In genomic region chr20:37907677-37908397, GRCh38 we compare ENCODE assay signal across 8 cellular contexts. TPM values are rescaled to one million over a fixed set of nuclear protein-coding genes. Genes with fewer than 3 reads are reported as not detected.
DNase-seq lines count a peak whose midpoint lies in the region; ATAC-seq and TF ChIP-seq lines count a peak whose summit lies in the region.

No MANE protein-coding gene starts in this region.

- no peaks in the 10 kb centered on the region for H3K36me3 Mint-ChIP-seq in brain
- H3K36me3 Mint-ChIP-seq in nephron (ENCODE audit: low read depth) = no peaks in the 10 kb centered on the region
- H3K36me3 Mint-ChIP-seq in T-helper 17 cell (ENCODE audit: low read depth) = peaks cover 7% of the 10 kb centered on the region

- H3K4me3 Mint-ChIP-seq in brain (peak overlapping the region; percentile 62 to 94 (median 71)), nephron (peak overlapping the region in 2 of 3 experiments; percentile 15 to 54), T-helper 17 cell (no peak overlapping the region)

- DNase-seq in Daoy (ENCODE audit: low read depth) (peak; percentile 91), NCI-H146 treated with DMSO at 0.1 percent for 48 hours (lab: John Stamatoyannopoulos, UW; ENCODE audit: unreplicated experiment) (peak; percentile 84), activated gamma-delta T cell treated with Interleukin-2 at 50 U/mL for 16 hours (no peak), T-helper 17 cell (no peak)
- DNase-seq in activated CD4-positive, alpha-beta T cell treated with anti-CD3 and anti-CD28 coated beads, Interleukin-2, amount 50 U/mL, for 1 hour = no peak

- peaks cover 0 to 5% (median 3%) of the 10 kb centered on the region in 5 experiments for H3K9me3 Mint-ChIP-seq in brain
- H3K9me3 Mint-ChIP-seq in nephron = no peaks in the 10 kb centered on the region

- H3K4me1 Mint-ChIP-seq in brain = peaks cover 93% of the 10 kb centered on the region
- peaks cover 69% of the 10 kb centered on the region for H3K4me1 Mint-ChIP-seq in nephron
- peaks cover 9% of the 10 kb centered on the region for H3K4me1 Mint-ChIP-seq in T-helper 17 cell

- TF ChIP-seq CTCF in brain (conservative IDR thresholded peaks at IDR 0.05) (no peak), nephron (IDR thresholded peaks at IDR 0.05; ENCODE audit: unreplicated experiment in 3 of 3) (no peak)

- no peaks in the 10 kb centered on the region for H3K9me3 ChIP-seq in T-helper 17 cell (ENCODE audit: control insufficient read depth, low read length, poor library complexity, severe bottlenecking)

- H3K27ac Mint-ChIP-seq in brain (peak overlapping the region; percentile 51 to 95 (median 88)), nephron (peak overlapping the region in 2 of 3 experiments; percentile 61 to 66), T-helper 17 cell (no peak overlapping the region)

- ATAC-seq in HG03565 (IDR thresholded peaks at IDR 0.05; ENCODE audit: unreplicated experiment) (no peak), T-helper 17 cell (no peak)

- H3K27me3 Mint-ChIP-seq in brain = peaks cover 8% of the 10 kb centered on the region
- H3K27me3 Mint-ChIP-seq in nephron (ENCODE audit: low read depth) = peaks cover 51% of the 10 kb centered on the region
- H3K27me3 Mint-ChIP-seq in T-helper 17 cell = peaks cover 77% of the 10 kb centered on the region

RNA-seq across cellular contexts. Expression of gene VSTM2L, which starts 4.9 kb away (rescaled TPM):
- 6.9 and 10.0 TPM in 2 replicates for total RNA-seq in Daoy (2014; rRNA removed; shearing (Covaris generic))
- 46.5 TPM for polyA plus RNA-seq in brain (ENCODE audit: insufficient read depth, low read depth, low replicate concordance)
- total RNA-seq in T-helper 17 cell = not detected

Comparison
In these comparisons a context has a peak if more than half of its experiments do, and no peak if none do; other contexts are left out.
1. DNase-seq: peak in Daoy (single experiment) and NCI-H146 treated with DMSO at 0.1 percent for 48 hours (single experiment); none in activated gamma-delta T cell treated with Interleukin-2 at 50 U/mL for 16 hours (single experiment), activated CD4-positive, alpha-beta T cell treated with anti-CD3 and anti-CD28 coated beads, Interleukin-2, amount 50 U/mL, for 1 hour (single experiment) and T-helper 17 cell (0 of 3).